ENCODE assay signal across 12 cellular contexts in genomic region chr2:56448403-56448998, GRCh38.
DNase-seq lines count a peak whose midpoint lies in the region; ATAC-seq and TF ChIP-seq lines count a peak whose summit lies in the region.
"Had no signal": no experiment of that assay in that cellular context is flagged by ENCODE, and none has a peak within 500 bp of the region (broad histone marks: within the 10 kb centered on the region; RNA-seq: fewer than 3 reads in every experiment).

No MANE protein-coding gene starts in this region.

- no peaks in the 10 kb centered on the region for H3K9me3 ChIP-seq in body of pancreas
- H3K9me3 ChIP-seq: gastroesophageal sphincter had no signal

- peaks cover 8% of the 10 kb centered on the region for H3K4me1 ChIP-seq in body of pancreas
- H3K4me1 ChIP-seq: gastroesophageal sphincter had no signal

- 15 to 22% methylated on average over 5 of the region's 5 CpGs for WGBS in body of pancreas, 2 donors

- peak overlapping the region; percentile 78 for H3K4me3 Mint-ChIP-seq in HFFc6
- H3K4me3 Mint-ChIP-seq: activated CD8-positive, alpha-beta T cell treated with anti-CD3 and anti-CD28 coated beads, Interleukin-2, amount 10 ng/mL, durations not matched to agents 7 days and 5 days; dendritic cell treated with granulocyte-macrophage colony-stimulating factor and Interleukin-4, amounts not matched to agents 40 ng/mL and 50 ng/mL, for 4 days had no signal

- DNase-seq in HFFc6 (peak; percentile 58), body of pancreas (no peak), left lobe of liver (ENCODE audit: low spot score) (no peak), left ventricle myocardium superior (no peak), NCI-H1694 treated with DMSO at 0.1 percent for 48 hours (lab: John Stamatoyannopoulos, UW) (no peak)
- DNase-seq: activated CD8-positive, alpha-beta T cell treated with anti-CD3 and anti-CD28 coated beads, Interleukin-2, amount 10 ng/mL, durations not matched to agents 7 days and 5 days; DMS153 had no signal

- H3K4me3 ChIP-seq in body of pancreas = no peak overlapping the region
- H3K4me3 ChIP-seq: gastroesophageal sphincter had no signal

- H3K27me3 Mint-ChIP-seq in HFFc6 (ENCODE audit: insufficient read depth) = no peaks in the 10 kb centered on the region
- H3K27me3 Mint-ChIP-seq: dendritic cell treated with granulocyte-macrophage colony-stimulating factor and Interleukin-4, amounts not matched to agents 40 ng/mL and 50 ng/mL, for 4 days had no signal

- no peaks in the 10 kb centered on the region for H3K27me3 ChIP-seq in body of pancreas
- H3K27me3 ChIP-seq: gastroesophageal sphincter had no signal

- no peaks in the 10 kb centered on the region for H3K36me3 ChIP-seq in body of pancreas (replicated peaks in 1 of 2; ENCODE audit: insufficient read depth in 1 of 2, low read depth in 2 of 2)
- H3K36me3 ChIP-seq: gastroesophageal sphincter had no signal

- ATAC-seq in body of pancreas (peak; percentile 58), left lobe of liver (peak; percentile 66), left ventricle myocardium superior (no peak), HG02981 (IDR thresholded peaks at IDR 0.05; ENCODE audit: unreplicated experiment) (no peak), HG03342 (IDR thresholded peaks at IDR 0.05; ENCODE audit: unreplicated experiment) (no peak)
- ATAC-seq: activated CD8-positive, alpha-beta T cell treated with anti-CD3 and anti-CD28 coated beads, Interleukin-2, amount 10 ng/mL, durations not matched to agents 7 days and 5 days; activated naive CD4-positive, alpha-beta T cell treated with anti-CD3 and anti-CD28 coated beads, Interleukin-2, amount 50 U/mL, for 72 hours; gastroesophageal sphincter had no signal

- peak overlapping the region; percentile 46 to 74 (median 58) for H3K27ac ChIP-seq in body of pancreas
- H3K27ac ChIP-seq: gastroesophageal sphincter had no signal

- no peak for TF ChIP-seq CTCF in HFFc6 (IDR thresholded peaks at IDR 0.05)
- TF ChIP-seq CTCF in body of pancreas (IDR thresholded peaks at IDR 0.05) = no peak

- peaks cover 6% of the 10 kb centered on the region; the same call in 1 of the 2 replicates for H3K36me3 Mint-ChIP-seq in HFFc6 (ENCODE audit: low read depth)
- H3K36me3 Mint-ChIP-seq: activated naive CD4-positive, alpha-beta T cell treated with anti-CD3 and anti-CD28 coated beads, Interleukin-2, amount 50 U/mL, for 72 hours had no signal

- no peak for TF ChIP-seq POLR2A in body of pancreas (IDR thresholded peaks at IDR 0.05)

- H3K9me3 Mint-ChIP-seq in HFFc6 = peaks cover 4% of the 10 kb centered on the region; the same call in 1 of the 2 replicates

- H3K4me1 Mint-ChIP-seq in HFFc6 (ENCODE audit: low read depth) = peaks cover 43% of the 10 kb centered on the region

- peak overlapping the region; percentile 73 for H3K27ac Mint-ChIP-seq in HFFc6
- H3K27ac Mint-ChIP-seq: activated CD8-positive, alpha-beta T cell treated with anti-CD3 and anti-CD28 coated beads, Interleukin-2, amount 10 ng/mL, durations not matched to agents 7 days and 5 days; activated naive CD4-positive, alpha-beta T cell treated with anti-CD3 and anti-CD28 coated beads, Interleukin-2, amount 50 U/mL, for 72 hours; dendritic cell treated with granulocyte-macrophage colony-stimulating factor and Interleukin-4, amounts not matched to agents 40 ng/mL and 50 ng/mL, for 4 days had no signal

- intact Hi-C loops in body of pancreas (cut with DNase I) (no loop called here), left ventricle myocardium superior (cut with micrococcal nuclease) (no loop called here)

Comparison
In these comparisons a context has a peak if more than half of its experiments do, and no peak if none do; other contexts are left out.
1. ATAC-seq: peak in body of pancreas (single experiment) and left lobe of liver (single experiment); none in left ventricle myocardium superior (single experiment), HG02981 (single experiment) and HG03342 (single experiment).